Comparison of ENCODE assay signal across 8 cellular contexts in genomic region chr19:12938536-12939291, GRCh38. TPM values are rescaled to one million over a fixed set of nuclear protein-coding genes. Genes with fewer than 3 reads are reported as not detected.
DNase-seq lines count a peak whose midpoint lies in the region; ATAC-seq and TF ChIP-seq lines count a peak whose summit lies in the region.

Gene CALR, plus strand, starts transcription at chr19:12938609. Its CDS starts 71 bp downstream, at chr19:12938680.

- H2BK5ac ChIP-seq in IMR-90 (ENCODE audit: low read depth, low read length, poor library complexity, severe bottlenecking), result peak within 1 kb of the TSS; percentile 80

- BruUV-seq in IMR-90 (replicated peaks; lab: Mats Ljungman, UMichigan), result no TSS peak

- peak within 1 kb of the TSS; percentile 100 for H2AK9ac ChIP-seq in IMR-90 (replicated peaks; ENCODE audit: low read depth, low read length, poor library complexity)

- peak within 1 kb of the TSS; percentile 98 for H2AK5ac ChIP-seq in IMR-90 (ENCODE audit: low read depth, low read length)

- H4K20me1 ChIP-seq in IMR-90 (ENCODE audit: insufficient read depth, low read length) (peaks cover 51% of the 10 kb centered on the region), osteoblast (ENCODE audit: insufficient read depth, low read length) (peaks cover 46% of the 10 kb centered on the region)

- H2BK120ac ChIP-seq in IMR-90 (ENCODE audit: low read depth, low read length), result peak within 1 kb of the TSS; percentile 8; the same call in 1 of the 2 replicates

- TF ChIP-seq RAD21 in IMR-90 (IDR thresholded peaks at IDR 0.05; ENCODE audit: low read length), result no peak

- H3K27ac ChIP-seq in IMR-90 (ENCODE audit: insufficient read depth, low read length) (peak within 1 kb of the TSS; percentile 90), osteoblast (ENCODE audit: low read depth, low read length) (peak within 1 kb of the TSS; percentile 87)

- H3K4me3 ChIP-seq in IMR-90 (ENCODE audit: insufficient read depth, low read depth, low read length), result peak within 1 kb of the TSS; percentile 80
- H3K4me3 ChIP-seq in osteoblast (ENCODE audit: insufficient read depth, low read length), result peak within 1 kb of the TSS; percentile 100

- H3K56ac ChIP-seq in IMR-90 (ENCODE audit: extremely low read depth, insufficient read depth, low read length), result peak within 1 kb of the TSS; percentile 80

- peak; percentile 9 for ATAC-seq in IMR-90 (ENCODE audit: low read depth)

- TF ChIP-seq CTCF in IMR-90 (conservative IDR thresholded peaks at IDR 0.05; ENCODE audit: low read depth, low read length) (peak; percentile 28; the same call in 1 of the 2 replicates), osteoblast (IDR thresholded peaks at IDR 0.05; ENCODE audit: extremely low read depth, low read depth, low read length) (no peak)

- H3K4me1 ChIP-seq in IMR-90 (ENCODE audit: control insufficient read depth, insufficient read depth, low read length) (peaks cover 15% of the 10 kb centered on the region), osteoblast (ENCODE audit: insufficient read depth, low read length) (peaks cover 29% of the 10 kb centered on the region)

- peak; percentile 100 for TF ChIP-seq POLR2A in IMR-90 (IDR thresholded peaks at IDR 0.05; ENCODE audit: low read depth, low read length)

- peaks cover 17% of the 10 kb centered on the region for H3K9me1 ChIP-seq in IMR-90 (ENCODE audit: insufficient read depth, low read length)

- peak within 1 kb of the TSS; percentile 33; the same call in 1 of the 3 replicates for H2BK15ac ChIP-seq in IMR-90 (ENCODE audit: low read depth, low read length)

- WGBS in IMR-90 (ENCODE audit: extremely low coverage in 2 of 2, insufficient read length in 1 of 2), 2 experiments, result 0% methylated on average over 47 of the region's 67 CpGs; no CpG with 5 or more reads in 1 of the 2 experiments

- peaks cover 4 to 53% of the 10 kb centered on the region in 2 experiments; a peak in 3 of 4 replicates for H3K79me1 ChIP-seq in IMR-90 (ENCODE audit: low read depth in 1 of 2, low read length in 2 of 2)

- H3K79me2 ChIP-seq in osteoblast (ENCODE audit: insufficient read depth, low read length), result peaks cover 50% of the 10 kb centered on the region

- H3K36me3 ChIP-seq in IMR-90 (ENCODE audit: control insufficient read depth, insufficient read depth, low read length), result peaks cover 39% of the 10 kb centered on the region
- H3K36me3 ChIP-seq in osteoblast (ENCODE audit: insufficient read depth, low read length), result peaks cover 43% of the 10 kb centered on the region

- H4K91ac ChIP-seq in IMR-90 (ENCODE audit: insufficient read depth, low read depth, low read length), result peak within 1 kb of the TSS; percentile 89

- H3K23ac ChIP-seq in IMR-90 (ENCODE audit: low read depth, low read length), result peak within 1 kb of the TSS; percentile 64

- peak within 1 kb of the TSS; percentile 95 for H3K9ac ChIP-seq in IMR-90 (ENCODE audit: low read depth, low read length)

- H2BK20ac ChIP-seq in IMR-90 (ENCODE audit: low read depth, low read length), result no peak within 1 kb of the TSS

- no peak within 1 kb of the TSS; the same call in 1 of the 2 replicates for H3K18ac ChIP-seq in IMR-90 (ENCODE audit: low read depth, low read length)

- no peaks in the 10 kb centered on the region for H3K9me3 ChIP-seq in IMR-90 (ENCODE audit: control insufficient read depth, insufficient read depth, low read length)
- no peaks in the 10 kb centered on the region for H3K9me3 ChIP-seq in osteoblast (ENCODE audit: low read depth, low read length)

- H3K14ac ChIP-seq in IMR-90 (replicated peaks; ENCODE audit: low read depth, low read length), result peak within 1 kb of the TSS; percentile 96

- H3K27me3 ChIP-seq in IMR-90 (ENCODE audit: control insufficient read depth, insufficient read depth, low read length) (no peaks in the 10 kb centered on the region), osteoblast (ENCODE audit: insufficient read depth, low read length) (no peaks in the 10 kb centered on the region)

- H2AFZ ChIP-seq in IMR-90 (replicated peaks; ENCODE audit: low read length, poor library complexity) (peak within 1 kb of the TSS; percentile 94), osteoblast (ENCODE audit: low read length) (peak within 1 kb of the TSS; percentile 94)

- in situ Hi-C loops in IMR-90 (cut with MboI; ENCODE audit: low sequenced_read_pairs), result no loop called here

- DNase-seq in activated T-cell treated with anti-CD3 and anti-CD28 coated beads for 24 hours (ENCODE audit: low read depth), result peak; percentile 29
- no peak for DNase-seq in activated T-cell treated with anti-CD3 and anti-CD28 coated beads, Interleukin-2, amount 50 U/mL, for 1 hour
- DNase-seq in IMR-90, result no peak
- peak; percentile 71 for DNase-seq in activated CD8-positive, alpha-beta memory T cell treated with anti-CD3 and anti-CD28 coated beads, Interleukin-2, amount 50 U/mL, for 48 hours
- DNase-seq in foreskin melanocyte, result peak; percentile 25
- peak; percentile 84 for DNase-seq in osteoblast (ENCODE audit: insufficient read length, low spot score, missing footprints)
- DNase-seq in amniotic stem cell (lab: John Stamatoyannopoulos, UW), result no peak
- DNase-seq in activated CD4-positive, CD25-positive, alpha-beta regulatory T cell (lab: John Stamatoyannopoulos, UW), result no peak

- H3K4me2 ChIP-seq in IMR-90 (ENCODE audit: low read depth, low read length), result peak within 1 kb of the TSS; percentile 85
- peak within 1 kb of the TSS; percentile 93 for H3K4me2 ChIP-seq in osteoblast (ENCODE audit: insufficient read depth, low read length)

- dilution Hi-C loops in IMR-90 (cut with HindIII; ENCODE audit: low sequenced_read_pairs, unreplicated experiment), result no loop called here

- CTCF ChIA-PET in IMR-90 (lab: Yijun Ruan, JAX), result interaction anchor here (0.6 to 0.7 kb wide), 2 partner anchors 42 to 120 kb away, joined by 3 read pairs; no protein-coding TSS in a partner anchor

- H4K8ac ChIP-seq in IMR-90 (ENCODE audit: low read depth in 2 of 2, low read length in 2 of 2), result peak within 1 kb of the TSS; percentile 86 to 93

- POLR2A ChIA-PET in IMR-90 (lab: Charles Lee; ENCODE audit: unreplicated experiment), result interaction anchor here (0.6 kb wide), 1 partner anchor 223 kb away, joined by 9 read pairs; no protein-coding TSS in a partner anchor

- H3K4ac ChIP-seq in IMR-90 (ENCODE audit: low read depth, low read length), result peak within 1 kb of the TSS; percentile 92

- H4K5ac ChIP-seq in IMR-90 (ENCODE audit: low read depth, low read length), result peak within 1 kb of the TSS; percentile 43; the same call in 1 of the 2 replicates

- intact Hi-C loops in IMR-90 (cut with micrococcal nuclease), result no loop called here

TF ChIP-seq in IMR-90, 13 proteins besides CTCF, POLR2A, EP300 and RAD21:
- TF ChIP-seq NFE2L2 (IDR thresholded peaks at IDR 0.05; ENCODE audit: low read depth, low read length) (no peak), MXI1 (IDR thresholded peaks at IDR 0.05; ENCODE audit: borderline replicate concordance, low read depth, low read length) (peak; percentile 74; the same call in 1 of the 2 replicates)

RNA-seq across cellular contexts. Expression of gene CALR, which starts in this region (rescaled TPM):
- 3,245 and 3,358 TPM in 2 replicates for total RNA-seq in IMR-90 (2012; rRNA removed)
- polyA plus RNA-seq in IMR-90 (2012; rRNA removed), result 1,894 and 1,932 TPM in 2 replicates
- 1,040 and 4,080 TPM in 2 replicates for polyA plus RNA-seq in IMR-90 (2012; cell fraction: cytosol; rRNA removed)
- 541 and 964 TPM in 2 replicates for polyA plus RNA-seq in IMR-90 (2012; cell fraction: nucleus; rRNA removed; ENCODE audit: low replicate concordance)
- 1,685 and 1,980 TPM in 2 replicates for total RNA-seq in osteoblast

Comparison
In these comparisons a context has a peak if more than half of its experiments do, and no peak if none do; other contexts are left out.
1. DNase-seq: peak in activated T-cell treated with anti-CD3 and anti-CD28 coated beads for 24 hours (single experiment), activated CD8-positive, alpha-beta memory T cell treated with anti-CD3 and anti-CD28 coated beads, Interleukin-2, amount 50 U/mL, for 48 hours (single experiment), foreskin melanocyte (single experiment) and osteoblast (single experiment); none in activated T-cell treated with anti-CD3 and anti-CD28 coated beads, Interleukin-2, amount 50 U/mL, for 1 hour (single experiment), IMR-90 (single experiment), amniotic stem cell (single experiment) and activated CD4-positive, CD25-positive, alpha-beta regulatory T cell (0 of 4).